In genomic region chr1:9843576-9843945, GRCh38 we compare ENCODE assay signal across 10 cellular contexts. TPM values are rescaled to one million over a fixed set of nuclear protein-coding genes. Genes with fewer than 3 reads are reported as not detected.
DNase-seq lines count a peak whose midpoint lies in the region; ATAC-seq and TF ChIP-seq lines count a peak whose summit lies in the region.
"Had no signal": no experiment of that assay in that cellular context is flagged by ENCODE, and none has a peak within 500 bp of the region (broad histone marks: within the 10 kb centered on the region; RNA-seq: fewer than 3 reads in every experiment).

No MANE protein-coding gene starts in this region.

- TF ChIP-seq CTCF in heart right ventricle (IDR thresholded peaks at IDR 0.05) = no peak
- TF ChIP-seq CTCF in right atrium auricular region (IDR thresholded peaks at IDR 0.05) = no peak
- TF ChIP-seq CTCF in PC-9 (conservative IDR thresholded peaks at IDR 0.05) = no peak
- no peak for TF ChIP-seq CTCF in esophagus squamous epithelium (IDR thresholded peaks at IDR 0.05)
- no peak for TF ChIP-seq CTCF in vagina (IDR thresholded peaks at IDR 0.05)

- no peaks in the 10 kb centered on the region for H3K9me3 ChIP-seq in heart right ventricle
- H3K9me3 ChIP-seq in right atrium auricular region = no peaks in the 10 kb centered on the region
- no peaks in the 10 kb centered on the region for H3K9me3 ChIP-seq in PC-9 (ENCODE audit: insufficient read depth, low read depth)
- H3K9me3 ChIP-seq in esophagus squamous epithelium = no peaks in the 10 kb centered on the region
- no peaks in the 10 kb centered on the region for H3K9me3 ChIP-seq in vagina

- H4K20me1 ChIP-seq in PC-9 (ENCODE audit: insufficient read depth) = no peaks in the 10 kb centered on the region

- no peaks in the 10 kb centered on the region for H3F3A ChIP-seq in PC-9 (ENCODE audit: insufficient read depth, low read depth)

- H3K27me3 ChIP-seq in heart right ventricle (no peaks in the 10 kb centered on the region), right atrium auricular region (no peaks in the 10 kb centered on the region), PC-9 (ENCODE audit: insufficient read depth, low read depth) (no peaks in the 10 kb centered on the region), esophagus squamous epithelium (peaks cover 0 to 12% (median 0%) of the 10 kb centered on the region in 4 donors), vagina (no peaks in the 10 kb centered on the region)

- H3K4me1 ChIP-seq in heart right ventricle = peaks cover 5 to 58% (median 45%) of the 10 kb centered on the region in 9 donors
- H3K4me1 ChIP-seq in right atrium auricular region = peaks cover 0 to 44% of the 10 kb centered on the region in 2 donors
- H3K4me1 ChIP-seq in PC-9 (replicated peaks; ENCODE audit: insufficient read depth) = peaks cover 16% of the 10 kb centered on the region
- peaks cover 22 to 71% (median 38%) of the 10 kb centered on the region in 3 donors for H3K4me1 ChIP-seq in esophagus squamous epithelium
- H3K4me1 ChIP-seq in vagina = peaks cover 33% of the 10 kb centered on the region

- 64 to 69% methylated on average over 7 of the region's 7 CpGs for WGBS in heart right ventricle, 2 donors
- 6 to 60% methylated on average over 1 to 2 of the region's 7 CpGs for WGBS in esophagus squamous epithelium, 2 donors

- POLR2A ChIA-PET in PC-9 (lab: Charles Lee; ENCODE audit: unreplicated experiment) = interaction anchor here (0.7 kb wide), 1 partner anchor 228 kb away, joined by 4 read pairs; no protein-coding TSS in a partner anchor

- H3K9me2 ChIP-seq in PC-9 (ENCODE audit: insufficient read depth) = no peaks in the 10 kb centered on the region

- no peaks in the 10 kb centered on the region for H3K79me2 ChIP-seq in PC-9 (ENCODE audit: low read depth)

- intact Hi-C loops in heart right ventricle (cut with DNase I) (no loop called here), PC-9 (cut with micrococcal nuclease; ENCODE audit: unreplicated experiment) (no loop called here), esophagus squamous epithelium (cut with DNase I) (no loop called here), vagina (cut with DNase I) (no loop called here)

- CTCF ChIA-PET in PC-9 (lab: Charles Lee) = interaction anchor here (0.7 kb wide), 2 partner anchors 12 to 226 kb away, joined by 3 to 4 read pairs; no protein-coding TSS in a partner anchor

- ATAC-seq in heart right ventricle (peak in 7 of 8 donors; percentile 4 to 49 (median 28)), GM18520 (IDR thresholded peaks at IDR 0.05; ENCODE audit: unreplicated experiment) (no peak)

- peak overlapping the region in 7 of 10 donors; percentile 19 to 67 (median 31) for H3K27ac ChIP-seq in heart right ventricle
- no peak overlapping the region for H3K27ac ChIP-seq in right atrium auricular region
- H3K27ac ChIP-seq in PC-9 = no peak overlapping the region
- peak overlapping the region; percentile 13 to 70 (median 58) for H3K27ac ChIP-seq in esophagus squamous epithelium
- H3K27ac ChIP-seq in vagina = peak overlapping the region; percentile 21

- TF ChIP-seq POLR2A in esophagus squamous epithelium (IDR thresholded peaks at IDR 0.05) (no peak), vagina (IDR thresholded peaks at IDR 0.05) (no peak)

- no peak overlapping the region for H2AFZ ChIP-seq in PC-9

- no peak for DNase-seq in heart right ventricle
- no peak for DNase-seq in right atrium auricular region (ENCODE audit: low spot score)
- DNase-seq in PC-9 = peak; percentile 74 to 75
- DNase-seq in esophagus squamous epithelium (lab: John Stamatoyannopoulos, UW) = no peak
- DNase-seq in vagina (ENCODE audit: extremely low spot score in 2 of 2) = peak in 1 of 2 donors; percentile 85
- DNase-seq in HK-2 (ENCODE audit: unreplicated experiment) = no peak
- DNase-seq in epidermal melanocyte (ENCODE audit: insufficient read length, low spot score) = no peak
- DNase-seq: GDM1, GOT3 had no signal

- H3K36me3 ChIP-seq in heart right ventricle = peaks cover 0 to under 1% (median 0%) of the 10 kb centered on the region in 9 donors
- no peaks in the 10 kb centered on the region for H3K36me3 ChIP-seq in right atrium auricular region
- no peaks in the 10 kb centered on the region for H3K36me3 ChIP-seq in PC-9 (ENCODE audit: low read depth)
- peaks cover 0 to 9% (median 2%) of the 10 kb centered on the region in 3 donors for H3K36me3 ChIP-seq in esophagus squamous epithelium
- H3K36me3 ChIP-seq in vagina = no peaks in the 10 kb centered on the region

- no TSS peak for BruUV-seq in PC-9 (replicated peaks; lab: Mats Ljungman, UMichigan)

- peak overlapping the region; percentile 50; the same call in 1 of the 2 replicates for H3K4me2 ChIP-seq in PC-9

- H3K4me3 ChIP-seq in heart right ventricle = no peak overlapping the region
- no peak overlapping the region for H3K4me3 ChIP-seq in right atrium auricular region
- no peak overlapping the region for H3K4me3 ChIP-seq in PC-9
- no peak overlapping the region for H3K4me3 ChIP-seq in esophagus squamous epithelium
- H3K4me3 ChIP-seq in vagina = no peak overlapping the region

RNA-seq across cellular contexts. Expression of gene CLSTN1, which starts 19.8 kb away (rescaled TPM):
- total RNA-seq in heart right ventricle (10 to 100 TPM; 41.7 to 79.8 (median 64.2) TPM), right atrium auricular region (10 to 100 TPM; 47.5 to 54.0 TPM), PC-9 (2021) (138 and 140 TPM in 2 replicates), esophagus squamous epithelium (10 to 100 TPM; 57.3 to 68.4 (median 65.3) TPM), vagina (96.5 TPM)
- polyA plus RNA-seq in heart right ventricle = 10 to 100 TPM; 37.1 to 37.4 TPM

Comparison
In these comparisons a context has a peak if more than half of its experiments do, and no peak if none do; other contexts are left out.
1. H3K27ac ChIP-seq: peak in heart right ventricle (7 of 10), esophagus squamous epithelium (4 of 4) and vagina (single experiment); none in right atrium auricular region (0 of 2) and PC-9 (single experiment).
2. DNase-seq: peak in PC-9 (2 of 2); none in heart right ventricle (0 of 2), right atrium auricular region (single experiment), esophagus squamous epithelium (single experiment), HK-2 (single experiment) and epidermal melanocyte (single experiment).